In the genomic region with DNA sequence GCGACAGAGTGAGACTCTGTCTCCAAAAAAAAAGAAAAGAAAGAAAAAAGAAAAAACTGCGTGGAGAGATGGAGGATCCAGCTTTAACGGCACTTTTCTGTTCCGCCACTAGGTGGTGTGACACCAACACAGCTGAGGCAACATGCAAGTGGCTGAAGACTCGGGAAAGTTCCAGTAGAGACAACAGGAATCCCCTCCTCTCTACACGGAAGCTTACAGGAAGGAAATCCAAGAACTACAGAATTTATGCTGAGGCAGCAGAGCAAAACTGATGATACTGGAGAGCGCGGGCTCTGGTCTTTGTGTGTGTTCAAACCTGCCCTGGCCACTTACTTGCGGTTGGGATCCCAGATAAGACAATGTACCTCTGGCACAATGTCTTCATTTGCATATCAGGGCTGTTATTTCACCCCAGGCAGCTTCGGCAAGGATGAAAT, we compare ENCODE assay signal across 8 cellular contexts. TPM values are rescaled to one million over a fixed set of nuclear protein-coding genes. Genes with fewer than 3 reads are reported as not detected.
DNase-seq lines count a peak whose midpoint lies in the region; ATAC-seq, FAIRE-seq and TF ChIP-seq lines count a peak whose summit lies in the region.

No MANE protein-coding gene starts in this region.

- intact Hi-C loops in Right ventricle myocardium inferior (cut with DNase I): loop anchor here (5.0 kb wide), 1 partner anchor 66 kb away; a partner anchor contains a TSS
- intact Hi-C loops in ovary (cut with DNase I): no loop called here

- ATAC-seq in Right ventricle myocardium inferior: peak; percentile 51
- ATAC-seq in GM19452 (IDR thresholded peaks at IDR 0.05; ENCODE audit: unreplicated experiment): no peak

- H3K36me3 ChIP-seq in ovary: no peaks in the 10 kb centered on the region

- H3K27me3 ChIP-seq in ovary: no peaks in the 10 kb centered on the region

- peaks cover 34% of the 10 kb centered on the region for H3K4me1 ChIP-seq in ovary (ENCODE audit: insufficient read depth)

- no peaks in the 10 kb centered on the region for H3K9me3 ChIP-seq in ovary

- peak; percentile 86 for TF ChIP-seq CTCF in LNCaP clone FGC (IDR thresholded peaks at IDR 0.05; ENCODE audit: control insufficient read depth, extremely low read depth, insufficient read depth)
- TF ChIP-seq CTCF in ovary (IDR thresholded peaks at IDR 0.05): peak; percentile 47 to 91 (median 84)

- 4 to 7% (median 4%) methylated on average over 10 of the region's 10 CpGs for WGBS in ovary, 3 donors

- H3K4me3 ChIP-seq in LNCaP clone FGC (ENCODE audit: low read depth, low read length) (no peak overlapping the region; the same call in 1 of the 2 replicates), ovary (no peak overlapping the region)

- TF ChIP-seq POLR2A in ovary (IDR thresholded peaks at IDR 0.05): no peak

- DNase-seq in LNCaP clone FGC (ENCODE audit: low read depth) (peak; percentile 87), SKM-1 (lab: John Stamatoyannopoulos, UW; ENCODE audit: unreplicated experiment) (peak; percentile 53), amniotic epithelial cell (ENCODE audit: low read depth) (peak; percentile 85), Right ventricle myocardium inferior (ENCODE audit: missing footprints) (no peak), ovary (peak in 4 of 5 donors; percentile 43 to 70 (median 64)), GOT3 (lab: John Stamatoyannopoulos, UW) (no peak)

- H3K27ac ChIP-seq in ovary: peak overlapping the region; percentile 4 to 39

- peak; percentile 88 for FAIRE-seq in G401.6 (lab: Jason Lieb, UNC)

- no peak for TF ChIP-seq EP300 in ovary (IDR thresholded peaks at IDR 0.05)

RNA-seq across cellular contexts. Expression of a gene that starts 9.9 kb away (rescaled TPM):
- total RNA-seq in Right ventricle myocardium inferior: 65.6 TPM
- 10 to 100 TPM; 56.2 to 88.4 (median 67.9) TPM for total RNA-seq in ovary
- polyA plus RNA-seq in ovary: 10 to 100 TPM; 54.0 to 72.9 TPM

RNA-seq across cellular contexts. Expression of a gene that starts 54.0 kb away (rescaled TPM):
- total RNA-seq in Right ventricle myocardium inferior (3.8 TPM), ovary (100 to 1,000 TPM in 1 of 7 donors, 10 to 100 TPM in 5, 1 to 10 TPM in 1; 7.0 to 313 (median 35.8) TPM)
- polyA plus RNA-seq in ovary: 10 to 100 TPM in 1 of 2 donors, 1 to 10 TPM in 1; 1.7 to 12.4 TPM

Comparison
In these comparisons a context has a peak if more than half of its experiments do, and no peak if none do; other contexts are left out.
1. DNase-seq: peak in LNCaP clone FGC (single experiment), SKM-1 (single experiment), amniotic epithelial cell (single experiment) and ovary (4 of 5); none in Right ventricle myocardium inferior (single experiment) and GOT3 (single experiment).